ENCODE assay signal across 8 cellular contexts in genomic region chr12:109052415-109053323, GRCh38.
DNase-seq lines count a peak whose midpoint lies in the region; ATAC-seq and TF ChIP-seq lines count a peak whose summit lies in the region.

Gene USP30, plus strand, starts transcription at chr12:109052576. Its CDS starts 103 bp downstream, at chr12:109052679.

- peaks cover 3% of the 10 kb centered on the region for H3K4me1 ChIP-seq in iPS-15b (ENCODE audit: control insufficient read depth, insufficient read depth, low read length)

- in situ Hi-C loops in brain microvascular endothelial cell (cut with HindIII; ENCODE audit: low pct_ligation_motif_present, low sequenced_read_pairs): no loop called here

- peak within 1 kb of the TSS; percentile 44 for H3K27ac ChIP-seq in 22Rv1
- H3K27ac ChIP-seq in brain microvascular endothelial cell: peak within 1 kb of the TSS; percentile 25

- H3K27me3 ChIP-seq in brain microvascular endothelial cell (replicated peaks) (no peaks in the 10 kb centered on the region), iPS-15b (ENCODE audit: control insufficient read depth, insufficient read depth, low read length) (no peaks in the 10 kb centered on the region)

- DNase-seq in NCI-H2107 (lab: John Stamatoyannopoulos, UW): peak; percentile 72
- peak; percentile 82 for DNase-seq in UCSD-AML1 (lab: John Stamatoyannopoulos, UW; ENCODE audit: unreplicated experiment)
- peak; percentile 65 for DNase-seq in brain microvascular endothelial cell
- DNase-seq in skeletal muscle cell (ENCODE audit: low read depth): peak; percentile 55

- H3K36me3 ChIP-seq in brain microvascular endothelial cell (replicated peaks): no peaks in the 10 kb centered on the region
- H3K36me3 ChIP-seq in iPS-15b (ENCODE audit: control insufficient read depth, insufficient read depth, low read length): no peaks in the 10 kb centered on the region

- no peaks in the 10 kb centered on the region for H3K9me3 ChIP-seq in iPS-15b (ENCODE audit: control insufficient read depth, insufficient read depth, low read length)

- peak within 1 kb of the TSS; percentile 91 for H3K4me3 ChIP-seq in brain microvascular endothelial cell (ENCODE audit: low read depth, low read length)
- peak within 1 kb of the TSS; percentile 73 for H3K4me3 ChIP-seq in iPS-15b (ENCODE audit: low read depth, low read length)
- peak within 1 kb of the TSS; percentile 84 for H3K4me3 ChIP-seq in skeletal muscle cell (ENCODE audit: low read depth, low read length)

- TF ChIP-seq CTCF in 22Rv1 (IDR thresholded peaks at IDR 0.05): no peak
- TF ChIP-seq CTCF in brain microvascular endothelial cell (IDR thresholded peaks at IDR 0.05; ENCODE audit: low read depth, low read length, missing control alignments): no peak

- H3K9ac ChIP-seq in iPS-15b (ENCODE audit: low read depth, low read length): peak within 1 kb of the TSS; percentile 83

- peak; percentile 74 for ATAC-seq in GM18517 (IDR thresholded peaks at IDR 0.05; ENCODE audit: unreplicated experiment)
- peak; percentile 79 for ATAC-seq in HG03025 (IDR thresholded peaks at IDR 0.05; ENCODE audit: low FRiP score, unreplicated experiment)

Comparison
In these comparisons a context has a peak if more than half of its experiments do, and no peak if none do; other contexts are left out.
1. Peak in every context shown above with its lines: DNase-seq, ATAC-seq, H3K4me3 ChIP-seq and H3K27ac ChIP-seq.